1 cellular context compared by ENCODE assay signal in the genomic region with DNA sequence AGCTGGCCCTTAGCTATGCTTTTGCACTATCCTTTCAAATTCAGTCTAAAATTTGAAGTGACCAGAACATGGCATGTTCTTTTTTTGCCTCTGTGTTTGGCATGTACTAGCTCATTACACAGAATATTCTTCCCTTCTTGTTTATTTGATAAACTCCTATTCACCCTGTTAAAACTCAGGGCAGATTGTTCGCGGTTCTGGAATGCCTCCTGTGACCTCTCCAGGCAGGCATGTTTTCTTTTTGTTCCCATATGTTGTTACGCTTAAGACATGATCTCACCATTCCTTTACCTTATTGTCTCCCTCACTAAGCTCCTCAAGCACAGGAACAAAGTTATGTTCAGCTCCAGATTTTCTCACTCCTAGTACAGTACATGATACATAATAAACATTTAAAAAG.
TF ChIP-seq lines count a peak whose summit lies in the region.

No MANE protein-coding gene starts in this region.

TF ChIP-seq in IMR-90, 13 proteins besides CTCF, POLR2A, EP300 and RAD21:
- TF ChIP-seq RFX5 (IDR thresholded peaks at IDR 0.05; ENCODE audit: low read depth, low read length) (no peak), RCOR1 (IDR thresholded peaks at IDR 0.05; ENCODE audit: insufficient replicate concordance, low read length) (no peak), CHD1 (IDR thresholded peaks at IDR 0.05; ENCODE audit: low read depth, low read length) (no peak), FOS (IDR thresholded peaks at IDR 0.05; ENCODE audit: low read depth, low read length) (no peak), SMC3 (IDR thresholded peaks at IDR 0.05; ENCODE audit: low read depth, low read length) (no peak), ELK1 (IDR thresholded peaks at IDR 0.05; ENCODE audit: borderline replicate concordance, low read depth, low read length) (no peak), NFE2L2 (IDR thresholded peaks at IDR 0.05; ENCODE audit: low read depth, low read length) (no peak), USF2 (IDR thresholded peaks at IDR 0.05; ENCODE audit: low read depth, low read length) (no peak)
